In genomic region chr18:11587432-11587831, GRCh38 we compare ENCODE assay signal across 20 cellular contexts. TPM values are rescaled to one million over a fixed set of nuclear protein-coding genes. Genes with fewer than 3 reads are reported as not detected.
DNase-seq lines count a peak whose midpoint lies in the region; ATAC-seq and TF ChIP-seq lines count a peak whose summit lies in the region.
"Had no signal": no experiment of that assay in that cellular context is flagged by ENCODE, and none has a peak within 500 bp of the region (broad histone marks: within the 10 kb centered on the region; RNA-seq: fewer than 3 reads in every experiment).

No MANE protein-coding gene starts in this region.

- no peak overlapping the region for H3K4me3 Mint-ChIP-seq in activated CD8-positive, alpha-beta T cell treated with anti-CD3 and anti-CD28 coated beads, Interleukin-2, amount 10 ng/mL, durations not matched to agents 7 days and 5 days
- no peak overlapping the region for H3K4me3 Mint-ChIP-seq in activated CD8-positive, alpha-beta T cell treated with anti-CD3 and anti-CD28 coated beads for 36 hours
- peak overlapping the region; percentile 70 for H3K4me3 Mint-ChIP-seq in T-helper 17 cell
- H3K4me3 Mint-ChIP-seq: CD4-positive, CD25-positive, alpha-beta regulatory T cell; GM23338 had no signal

- WGBS in esophagus muscularis mucosa: 82% methylated on average over 2 of the region's 2 CpGs
- WGBS in thyroid gland, 2 donors: 92 to 96% methylated on average over 2 of the region's 2 CpGs

- CTCF ChIA-PET in activated CD8-positive, alpha-beta T cell treated with anti-CD3 and anti-CD28 coated beads, Interleukin-2, amount 10 ng/mL, durations not matched to agents 7 days and 5 days (lab: Charles Lee): interaction anchor here (0.9 to 1.6 kb wide), 3 partner anchors 16 to 800 kb away, joined by 3 read pairs; no protein-coding TSS in a partner anchor
- CTCF ChIA-PET in activated CD8-positive, alpha-beta T cell treated with anti-CD3 and anti-CD28 coated beads for 36 hours (lab: Charles Lee): interaction anchor here (1.1 kb wide), 1 partner anchor 34 kb away, joined by 3 read pairs; no protein-coding TSS in a partner anchor

- no peaks in the 10 kb centered on the region for H3K9me3 ChIP-seq in T-helper 17 cell (ENCODE audit: control insufficient read depth, low read length, poor library complexity, severe bottlenecking)
- no peaks in the 10 kb centered on the region for H3K9me3 ChIP-seq in esophagus muscularis mucosa
- H3K9me3 ChIP-seq in thyroid gland: no peaks in the 10 kb centered on the region
- H3K9me3 ChIP-seq: BE2C had no signal

- TF ChIP-seq CTCF in activated CD8-positive, alpha-beta T cell treated with anti-CD3 and anti-CD28 coated beads for 36 hours (IDR thresholded peaks at IDR 0.05): no peak
- TF ChIP-seq CTCF in esophagus muscularis mucosa (IDR thresholded peaks at IDR 0.05): no peak
- TF ChIP-seq CTCF in thyroid gland (IDR thresholded peaks at IDR 0.05): no peak

- H3K27me3 ChIP-seq in esophagus muscularis mucosa (peaks cover 0 to 4% (median 0%) of the 10 kb centered on the region in 4 donors), thyroid gland (no peaks in the 10 kb centered on the region)
- H3K27me3 ChIP-seq: BE2C had no signal

- peak; percentile 79 for ATAC-seq in activated CD8-positive, alpha-beta T cell treated with anti-CD3 and anti-CD28 coated beads, Interleukin-2, amount 10 ng/mL, durations not matched to agents 7 days and 5 days
- no peak for ATAC-seq in activated CD8-positive, alpha-beta T cell treated with anti-CD3 and anti-CD28 coated beads for 36 hours
- ATAC-seq in GM18867 (IDR thresholded peaks at IDR 0.05; ENCODE audit: unreplicated experiment) (peak; percentile 22), T-helper 17 cell (peak; percentile 82), sciatic nerve (no peak)
- ATAC-seq: GM23338 had no signal

- H3K4me1 Mint-ChIP-seq in activated CD8-positive, alpha-beta T cell treated with anti-CD3 and anti-CD28 coated beads, Interleukin-2, amount 10 ng/mL, durations not matched to agents 7 days and 5 days (ENCODE audit: low read depth): peaks cover 28% of the 10 kb centered on the region
- H3K4me1 Mint-ChIP-seq in activated CD8-positive, alpha-beta T cell treated with anti-CD3 and anti-CD28 coated beads for 36 hours (ENCODE audit: low read depth): peaks cover 17% of the 10 kb centered on the region
- peaks cover 22% of the 10 kb centered on the region for H3K4me1 Mint-ChIP-seq in T-helper 17 cell

- H3K9me3 Mint-ChIP-seq in activated CD8-positive, alpha-beta T cell treated with anti-CD3 and anti-CD28 coated beads, Interleukin-2, amount 10 ng/mL, durations not matched to agents 7 days and 5 days (ENCODE audit: insufficient read depth): no peaks in the 10 kb centered on the region
- H3K9me3 Mint-ChIP-seq in activated CD8-positive, alpha-beta T cell treated with anti-CD3 and anti-CD28 coated beads for 36 hours: no peaks in the 10 kb centered on the region

- H3K27ac Mint-ChIP-seq in activated CD8-positive, alpha-beta T cell treated with anti-CD3 and anti-CD28 coated beads, Interleukin-2, amount 10 ng/mL, durations not matched to agents 7 days and 5 days: no peak overlapping the region
- H3K27ac Mint-ChIP-seq in activated CD8-positive, alpha-beta T cell treated with anti-CD3 and anti-CD28 coated beads for 36 hours: no peak overlapping the region
- peak overlapping the region; percentile 59 for H3K27ac Mint-ChIP-seq in T-helper 17 cell
- H3K27ac Mint-ChIP-seq: CD4-positive, CD25-positive, alpha-beta regulatory T cell; GM23338 had no signal

- POLR2A ChIA-PET in activated CD8-positive, alpha-beta T cell treated with anti-CD3 and anti-CD28 coated beads, Interleukin-2, amount 10 ng/mL, durations not matched to agents 7 days and 5 days (lab: Charles Lee): no interaction called here
- POLR2A ChIA-PET in activated CD8-positive, alpha-beta T cell treated with anti-CD3 and anti-CD28 coated beads for 36 hours (lab: Charles Lee): no interaction called here

- H3K36me3 ChIP-seq in esophagus muscularis mucosa (no peaks in the 10 kb centered on the region), thyroid gland (no peaks in the 10 kb centered on the region)
- H3K36me3 ChIP-seq: BE2C had no signal

- H3K36me3 Mint-ChIP-seq in activated CD8-positive, alpha-beta T cell treated with anti-CD3 and anti-CD28 coated beads, Interleukin-2, amount 10 ng/mL, durations not matched to agents 7 days and 5 days (ENCODE audit: low read depth): peaks cover 2% of the 10 kb centered on the region
- no peaks in the 10 kb centered on the region for H3K36me3 Mint-ChIP-seq in activated CD8-positive, alpha-beta T cell treated with anti-CD3 and anti-CD28 coated beads for 36 hours (ENCODE audit: low read depth)
- H3K36me3 Mint-ChIP-seq in T-helper 17 cell (ENCODE audit: low read depth): no peaks in the 10 kb centered on the region
- H3K36me3 Mint-ChIP-seq: CD4-positive, CD25-positive, alpha-beta regulatory T cell had no signal

- no peak for TF ChIP-seq EP300 in esophagus muscularis mucosa (IDR thresholded peaks at IDR 0.05)

- H3K4me1 ChIP-seq in esophagus muscularis mucosa (no peaks in the 10 kb centered on the region), thyroid gland (peaks cover 9 to 17% of the 10 kb centered on the region in 2 donors)
- H3K4me1 ChIP-seq: BE2C, Caco-2 had no signal

- TF ChIP-seq POLR2A in esophagus muscularis mucosa (IDR thresholded peaks at IDR 0.05; ENCODE audit: low read depth) (no peak), thyroid gland (IDR thresholded peaks at IDR 0.05) (no peak)

- H3K27me3 Mint-ChIP-seq in activated CD8-positive, alpha-beta T cell treated with anti-CD3 and anti-CD28 coated beads, Interleukin-2, amount 10 ng/mL, durations not matched to agents 7 days and 5 days (ENCODE audit: low read depth): peaks cover 29% of the 10 kb centered on the region
- no peaks in the 10 kb centered on the region for H3K27me3 Mint-ChIP-seq in activated CD8-positive, alpha-beta T cell treated with anti-CD3 and anti-CD28 coated beads for 36 hours
- H3K27me3 Mint-ChIP-seq in T-helper 17 cell: peaks cover 8% of the 10 kb centered on the region

- intact Hi-C loops in activated CD8-positive, alpha-beta T cell treated with anti-CD3 and anti-CD28 coated beads for 36 hours (cut with micrococcal nuclease): no loop called here
- intact Hi-C loops in esophagus muscularis mucosa (cut with DNase I): no loop called here
- intact Hi-C loops in thyroid gland (cut with DNase I): no loop called here
- intact Hi-C loops in sciatic nerve (cut with DNase I): no loop called here

- H3K27ac ChIP-seq in esophagus muscularis mucosa (replicated peaks in 1 of 4): no peak overlapping the region
- no peak overlapping the region for H3K27ac ChIP-seq in thyroid gland

- DNase-seq in activated CD8-positive, alpha-beta T cell treated with anti-CD3 and anti-CD28 coated beads, Interleukin-2, amount 10 ng/mL, durations not matched to agents 7 days and 5 days: peak; percentile 36
- DNase-seq in activated CD8-positive, alpha-beta T cell treated with anti-CD3 and anti-CD28 coated beads for 36 hours: no peak
- DNase-seq in T-helper 17 cell (no peak), esophagus muscularis mucosa (ENCODE audit: extremely low spot score) (peak; percentile 7), thyroid gland (no peak), sciatic nerve (ENCODE audit: low spot score) (no peak)
- DNase-seq: BE2C; Caco-2; CD4-positive, CD25-positive, alpha-beta regulatory T cell; GDM1; HCEC 1CT; KBM-7; NCI-H1417 treated with DMSO at 0.1 percent for 48 hours; NCI-H1930; NCI-H226; NCI-H524 had no signal

- H3K4me3 ChIP-seq in esophagus muscularis mucosa (no peak overlapping the region), thyroid gland (replicated peaks in 1 of 3) (no peak overlapping the region)
- H3K4me3 ChIP-seq: GM23338 had no signal

RNA-seq across cellular contexts. Expression of gene SLC35G4, which starts 22.0 kb away (rescaled TPM):
- not detected for total RNA-seq in activated CD8-positive, alpha-beta T cell treated with anti-CD3 and anti-CD28 coated beads, Interleukin-2, amount 10 ng/mL, durations not matched to agents 7 days and 5 days
- not detected for total RNA-seq in activated CD8-positive, alpha-beta T cell treated with anti-CD3 and anti-CD28 coated beads for 36 hours
- total RNA-seq in T-helper 17 cell (not detected), esophagus muscularis mucosa (not detected), thyroid gland (not detected), sciatic nerve (not detected)
- total RNA-seq: Caco-2; CD4-positive, CD25-positive, alpha-beta regulatory T cell; Daoy; GM23338; M059J had no signal

Comparison
In these comparisons a context has a peak if more than half of its experiments do, and no peak if none do; other contexts are left out.
1. ATAC-seq: peak in activated CD8-positive, alpha-beta T cell treated with anti-CD3 and anti-CD28 coated beads, Interleukin-2, amount 10 ng/mL, durations not matched to agents 7 days and 5 days (single experiment), GM18867 (single experiment) and T-helper 17 cell (single experiment); none in activated CD8-positive, alpha-beta T cell treated with anti-CD3 and anti-CD28 coated beads for 36 hours (single experiment) and sciatic nerve (single experiment).
2. DNase-seq: peak in activated CD8-positive, alpha-beta T cell treated with anti-CD3 and anti-CD28 coated beads, Interleukin-2, amount 10 ng/mL, durations not matched to agents 7 days and 5 days (single experiment) and esophagus muscularis mucosa (single experiment); none in activated CD8-positive, alpha-beta T cell treated with anti-CD3 and anti-CD28 coated beads for 36 hours (single experiment), T-helper 17 cell (0 of 3), thyroid gland (0 of 2) and sciatic nerve (single experiment).